1 cellular context compared by ENCODE assay signal in genomic region chr1:177975588-177976495, GRCh38.
TF ChIP-seq lines count a peak whose summit lies in the region.

No MANE protein-coding gene starts in this region.

TF ChIP-seq in SK-N-SH, 30 proteins besides CTCF, POLR2A, EP300 and RAD21 (continued from another document):
- TF ChIP-seq, protein P1, sequence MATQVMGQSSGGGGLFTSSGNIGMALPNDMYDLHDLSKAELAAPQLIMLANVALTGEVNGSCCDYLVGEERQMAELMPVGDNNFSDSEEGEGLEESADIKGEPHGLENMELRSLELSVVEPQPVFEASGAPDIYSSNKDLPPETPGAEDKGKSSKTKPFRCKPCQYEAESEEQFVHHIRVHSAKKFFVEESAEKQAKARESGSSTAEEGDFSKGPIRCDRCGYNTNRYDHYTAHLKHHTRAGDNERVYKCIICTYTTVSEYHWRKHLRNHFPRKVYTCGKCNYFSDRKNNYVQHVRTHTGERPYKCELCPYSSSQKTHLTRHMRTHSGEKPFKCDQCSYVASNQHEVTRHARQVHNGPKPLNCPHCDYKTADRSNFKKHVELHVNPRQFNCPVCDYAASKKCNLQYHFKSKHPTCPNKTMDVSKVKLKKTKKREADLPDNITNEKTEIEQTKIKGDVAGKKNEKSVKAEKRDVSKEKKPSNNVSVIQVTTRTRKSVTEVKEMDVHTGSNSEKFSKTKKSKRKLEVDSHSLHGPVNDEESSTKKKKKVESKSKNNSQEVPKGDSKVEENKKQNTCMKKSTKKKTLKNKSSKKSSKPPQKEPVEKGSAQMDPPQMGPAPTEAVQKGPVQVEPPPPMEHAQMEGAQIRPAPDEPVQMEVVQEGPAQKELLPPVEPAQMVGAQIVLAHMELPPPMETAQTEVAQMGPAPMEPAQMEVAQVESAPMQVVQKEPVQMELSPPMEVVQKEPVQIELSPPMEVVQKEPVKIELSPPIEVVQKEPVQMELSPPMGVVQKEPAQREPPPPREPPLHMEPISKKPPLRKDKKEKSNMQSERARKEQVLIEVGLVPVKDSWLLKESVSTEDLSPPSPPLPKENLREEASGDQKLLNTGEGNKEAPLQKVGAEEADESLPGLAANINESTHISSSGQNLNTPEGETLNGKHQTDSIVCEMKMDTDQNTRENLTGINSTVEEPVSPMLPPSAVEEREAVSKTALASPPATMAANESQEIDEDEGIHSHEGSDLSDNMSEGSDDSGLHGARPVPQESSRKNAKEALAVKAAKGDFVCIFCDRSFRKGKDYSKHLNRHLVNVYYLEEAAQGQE (IDR thresholded peaks at IDR 0.05; ENCODE audit: low read depth, low read length): 0 out of 2 replicates have a peak, but pooled peaks have one; percentile 16
- TF ChIP-seq JUND (IDR thresholded peaks at IDR 0.05): peak; percentile 53; the same call in 1 of the 2 replicates
